In genomic region chr7:99440195-99440594, GRCh38 we compare ENCODE assay signal across 9 cellular contexts. TPM values are rescaled to one million over a fixed set of nuclear protein-coding genes. Genes with fewer than 3 reads are reported as not detected.
A peak's percentile ranks its signal among the peaks of the same experiment; 100 is the strongest.
DNase-seq lines count a peak whose midpoint lies in the region; ATAC-seq and TF ChIP-seq lines count a peak whose summit lies in the region.
"Had no signal": no experiment of that assay in that cellular context is flagged by ENCODE, and none has a peak within 500 bp of the region (broad histone marks: within the 10 kb centered on the region; RNA-seq: fewer than 3 reads in every experiment).

No MANE protein-coding gene starts in this region.

- H3K9me3 Mint-ChIP-seq in endodermal cell (no peaks in the 10 kb centered on the region), progenitor cell of endocrine pancreas (ENCODE audit: low read depth) (no peaks in the 10 kb centered on the region)

- H3K4me1 ChIP-seq in PC-9 (replicated peaks; ENCODE audit: insufficient read depth) (peaks cover 15% of the 10 kb centered on the region; the same call in 1 of the 2 replicates), endodermal cell (ENCODE audit: control insufficient read depth, insufficient read depth, low read length) (peaks cover 2% of the 10 kb centered on the region)

- H3K9me3 ChIP-seq in PC-9 (ENCODE audit: insufficient read depth, low read depth): no peaks in the 10 kb centered on the region
- no peaks in the 10 kb centered on the region for H3K9me3 ChIP-seq in endodermal cell (ENCODE audit: control insufficient read depth, low read length)

- H3K27ac Mint-ChIP-seq in endodermal cell (peak overlapping the region; percentile 92), progenitor cell of endocrine pancreas (no peak overlapping the region)

- BruUV-seq in PC-9 (replicated peaks; lab: Mats Ljungman, UMichigan): no TSS peak

- no peaks in the 10 kb centered on the region for H3K9me2 ChIP-seq in PC-9 (ENCODE audit: insufficient read depth)

- H3K9ac ChIP-seq in endodermal cell (ENCODE audit: extremely low read depth, low read length, poor library complexity, severe bottlenecking): peak overlapping the region; percentile 79

- H3K27me3 Mint-ChIP-seq in endodermal cell (ENCODE audit: insufficient read depth): no peaks in the 10 kb centered on the region
- no peaks in the 10 kb centered on the region for H3K27me3 Mint-ChIP-seq in progenitor cell of endocrine pancreas

- no peak for ATAC-seq in HG02884 (IDR thresholded peaks at IDR 0.05; ENCODE audit: unreplicated experiment)

- peaks cover 9% of the 10 kb centered on the region; the same call in 1 of the 2 replicates for H3F3A ChIP-seq in PC-9 (ENCODE audit: insufficient read depth, low read depth)

- peak overlapping the region; percentile 96 for H3K4me3 Mint-ChIP-seq in endodermal cell
- peak overlapping the region; percentile 98 for H3K4me3 Mint-ChIP-seq in progenitor cell of endocrine pancreas (ENCODE audit: low read depth)

- 72% methylated on average over 9 of the region's 9 CpGs; no CpG with 5 or more reads in 1 of the 2 experiments for WGBS in endodermal cell (ENCODE audit: insufficient coverage in 1 of 2, insufficient read length in 1 of 2), 2 experiments

- peaks cover 37% of the 10 kb centered on the region for H3K36me3 Mint-ChIP-seq in endodermal cell (ENCODE audit: low read depth)
- peaks cover 10% of the 10 kb centered on the region for H3K36me3 Mint-ChIP-seq in progenitor cell of endocrine pancreas (ENCODE audit: insufficient read depth)

- CTCF ChIA-PET in PC-9 (lab: Charles Lee): interaction anchor here (0.7 kb wide), 1 partner anchor 1149 kb away, joined by 5 read pairs; no protein-coding TSS in a partner anchor

- H3K79me2 ChIP-seq in PC-9 (ENCODE audit: low read depth): peaks cover 45% of the 10 kb centered on the region

- H3K4me1 Mint-ChIP-seq in endodermal cell: peaks cover 9% of the 10 kb centered on the region
- peaks cover 11% of the 10 kb centered on the region for H3K4me1 Mint-ChIP-seq in progenitor cell of endocrine pancreas (ENCODE audit: low read depth)

- H3K36me3 ChIP-seq in PC-9 (ENCODE audit: low read depth): peaks cover 23% of the 10 kb centered on the region; the same call in 1 of the 2 replicates
- H3K36me3 ChIP-seq in endodermal cell (ENCODE audit: control insufficient read depth, insufficient read depth, low read length): peaks cover 40% of the 10 kb centered on the region

- peak; percentile 87 for DNase-seq in ELF-1 (ENCODE audit: low read depth, low spot score)
- DNase-seq in PC-9: no peak
- no peak for DNase-seq in endodermal cell
- DNase-seq in progenitor cell of endocrine pancreas (ENCODE audit: low spot score, unreplicated experiment): no peak
- DNase-seq in NCI-H82 (lab: John Stamatoyannopoulos, UW): no peak
- no peak for DNase-seq in NCI-H2029 treated with DMSO at 0.1 percent for 48 hours (lab: John Stamatoyannopoulos, UW)
- DNase-seq in NCI-H748 (lab: John Stamatoyannopoulos, UW; ENCODE audit: unreplicated experiment): no peak
- DNase-seq: stimulated activated naive CD4-positive, alpha-beta T cell had no signal

- POLR2A ChIA-PET in PC-9 (lab: Charles Lee; ENCODE audit: unreplicated experiment): no interaction called here

- H3K27ac ChIP-seq in PC-9 (no peak overlapping the region), endodermal cell (ENCODE audit: low read depth, low read length) (no peak overlapping the region)

- H3K4me3 ChIP-seq in PC-9 (peak overlapping the region; percentile 84; the same call in 1 of the 2 replicates), endodermal cell (ENCODE audit: low read length) (peak overlapping the region; percentile 92)

- intact Hi-C loops in PC-9 (cut with micrococcal nuclease; ENCODE audit: unreplicated experiment): no loop called here

- peak overlapping the region; percentile 85 for H3K4me2 ChIP-seq in PC-9

- H4K20me1 ChIP-seq in PC-9 (ENCODE audit: insufficient read depth): peaks cover 15% of the 10 kb centered on the region

- H2AFZ ChIP-seq in PC-9: no peak overlapping the region

- H3K27me3 ChIP-seq in PC-9 (ENCODE audit: insufficient read depth, low read depth): no peaks in the 10 kb centered on the region
- no peaks in the 10 kb centered on the region for H3K27me3 ChIP-seq in endodermal cell (ENCODE audit: control insufficient read depth, insufficient read depth, low read length, poor library complexity, severe bottlenecking)

- TF ChIP-seq CTCF in PC-9 (conservative IDR thresholded peaks at IDR 0.05): no peak
- no peak for TF ChIP-seq CTCF in endodermal cell (conservative IDR thresholded peaks at IDR 0.05)
- no peak for TF ChIP-seq CTCF in progenitor cell of endocrine pancreas (IDR thresholded peaks at IDR 0.05; ENCODE audit: unreplicated experiment)

RNA-seq across cellular contexts. Expression of gene CPSF4, which starts 1.5 kb away (rescaled TPM):
- 69.0 and 81.5 TPM in 2 replicates for total RNA-seq in PC-9 (2021)
- 100 to 1,000 TPM in 1 of 2 donors, 10 to 100 TPM in 1; 87.3 to 126 TPM for total RNA-seq in endodermal cell
- polyA plus RNA-seq in endodermal cell (2013, experiment 1 of 2): 89.5 TPM
- 81.8 TPM for polyA plus RNA-seq in endodermal cell (2013, experiment 2 of 2)
- 77.4 and 86.9 TPM in 2 replicates for total RNA-seq in progenitor cell of endocrine pancreas

RNA-seq across cellular contexts. Expression of gene PTCD1, which starts 1.6 kb away (rescaled TPM):
- total RNA-seq in PC-9 (2021) (8.0 and 8.8 TPM in 2 replicates), endodermal cell (10 to 100 TPM; 11.9 to 12.5 TPM), progenitor cell of endocrine pancreas (12.0 and 16.8 TPM in 2 replicates)
- 5.8 TPM for polyA plus RNA-seq in endodermal cell (2013, experiment 1 of 2)
- polyA plus RNA-seq in endodermal cell (2013, experiment 2 of 2): 5.2 TPM

RNA-seq across cellular contexts. Expression of gene ATP5MF, which starts 25.8 kb away (rescaled TPM):
- total RNA-seq in PC-9 (2021) (251 and 660 TPM in 2 replicates), endodermal cell (100 to 1,000 TPM; 455 to 472 TPM), progenitor cell of endocrine pancreas (328 and 330 TPM in 2 replicates)
- polyA plus RNA-seq in endodermal cell (2013, experiment 1 of 2): 477 TPM
- 427 TPM for polyA plus RNA-seq in endodermal cell (2013, experiment 2 of 2)

RNA-seq across cellular contexts. Expression of gene BUD31, which starts 31.4 kb away (rescaled TPM):
- total RNA-seq in PC-9 (2021): 167 and 178 TPM in 2 replicates
- total RNA-seq in endodermal cell: 100 to 1,000 TPM; 102 to 117 TPM
- polyA plus RNA-seq in endodermal cell (2013, experiment 1 of 2): 89.0 TPM
- 90.0 TPM for polyA plus RNA-seq in endodermal cell (2013, experiment 2 of 2)
- total RNA-seq in progenitor cell of endocrine pancreas: 97.2 and 102 TPM in 2 replicates

RNA-seq across cellular contexts. Expression of gene PDAP1, which starts 31.8 kb away (rescaled TPM):
- total RNA-seq in PC-9 (2021) (141 and 180 TPM in 2 replicates), endodermal cell (100 to 1,000 TPM; 147 to 165 TPM), progenitor cell of endocrine pancreas (128 TPM in 2 replicates)
- 130 TPM for polyA plus RNA-seq in endodermal cell (2013, experiment 1 of 2)
- 130 TPM for polyA plus RNA-seq in endodermal cell (2013, experiment 2 of 2)
